In genomic region chr2:151927501-151928221, GRCh38 we compare ENCODE assay signal across 17 cellular contexts.
DNase-seq lines count a peak whose midpoint lies in the region; ATAC-seq, FAIRE-seq and TF ChIP-seq lines count a peak whose summit lies in the region.
"Had no signal": no experiment of that assay in that cellular context is flagged by ENCODE, and none has a peak within 500 bp of the region (broad histone marks: within the 10 kb centered on the region; RNA-seq: fewer than 3 reads in every experiment).

No MANE protein-coding gene starts in this region.

- TF ChIP-seq CTCF in keratinocyte (optimal IDR thresholded peaks at IDR 0.05 in 1 of 3, IDR thresholded peaks at IDR 0.05 in 1 of 3, conservative IDR thresholded peaks at IDR 0.05 in 1 of 3; ENCODE audit: extremely low read depth in 1 of 3, insufficient read depth in 2 of 3, low read length in 3 of 3), result no peak
- TF ChIP-seq CTCF in suprapubic skin (IDR thresholded peaks at IDR 0.05), result no peak

- no peak for TF ChIP-seq EP300 in suprapubic skin (IDR thresholded peaks at IDR 0.05)

- peak overlapping the region; percentile 46 for H3K4me2 ChIP-seq in keratinocyte (ENCODE audit: control insufficient read depth, extremely low read depth, insufficient read depth, low read depth, low read length)

- no peak for ATAC-seq in HG02610 (IDR thresholded peaks at IDR 0.05; ENCODE audit: unreplicated experiment)

- peak; percentile 79 for FAIRE-seq in keratinocyte (lab: Jason Lieb, UNC)
- FAIRE-seq: islet of Langerhans had no signal

- H3K4me3 ChIP-seq in keratinocyte (ENCODE audit: control insufficient read depth in 2 of 3, extremely low read depth in 1 of 3, insufficient read depth in 2 of 3, low read depth in 1 of 3, low read length in 3 of 3), result no peak overlapping the region
- H3K4me3 ChIP-seq in suprapubic skin, result no peak overlapping the region
- H3K4me3 ChIP-seq: ascending aorta, colonic mucosa, SJSA1, thyroid gland had no signal

- no peak for TF ChIP-seq POLR2A in suprapubic skin (IDR thresholded peaks at IDR 0.05)

- H3K9me3 ChIP-seq in keratinocyte (ENCODE audit: control insufficient read depth, low read depth, low read length) (no peaks in the 10 kb centered on the region), suprapubic skin (no peaks in the 10 kb centered on the region)
- H3K9me3 ChIP-seq: ascending aorta, colonic mucosa, SJSA1, thyroid gland had no signal

- WGBS in suprapubic skin, result 64% methylated on average over 7 of the region's 7 CpGs

- H3K36me3 ChIP-seq in keratinocyte (ENCODE audit: control insufficient read depth in 2 of 2, extremely low read depth in 1 of 2, insufficient read depth in 2 of 2, low read length in 2 of 2) (no peaks in the 10 kb centered on the region), suprapubic skin (no peaks in the 10 kb centered on the region)
- H3K36me3 ChIP-seq: ascending aorta, colonic mucosa, SJSA1, thyroid gland had no signal

- no peaks in the 10 kb centered on the region for H4K20me1 ChIP-seq in keratinocyte (ENCODE audit: control insufficient read depth, extremely low read depth, insufficient read depth, low read length)

- DNase-seq in HuH-7 (ENCODE audit: low spot score) (peak; percentile 17), anterior cingulate cortex (lab: John Stamatoyannopoulos, UW) (peak in 31 of 58 donors; percentile 7 to 68 (median 30)), keratinocyte (ENCODE audit: low read depth, low spot score) (no peak), suprapubic skin (ENCODE audit: low spot score in 2 of 2) (no peak), SIG-M5 treated with dmso at 0.1 percent for 504 hours (lab: John Stamatoyannopoulos, UW; ENCODE audit: unreplicated experiment) (no peak)
- DNase-seq in activated CD4-positive, alpha-beta T cell treated with anti-CD3 and anti-CD28 coated beads for 48 hours, result no peak
- DNase-seq: activated CD4-positive, CD25-positive, alpha-beta regulatory T cell treated with anti-CD3 and anti-CD28 coated beads, Interleukin-2, amount 50 U/mL, for 72 hours; activated CD8-positive, alpha-beta memory T cell treated with anti-CD3 and anti-CD28 coated beads, Interleukin-2, amount 50 U/mL, for 48 hours; colonic mucosa; IMR-90; NCI-H2227 treated with DMSO at 0.1 percent for 48 hours; stimulated activated CD4-positive, alpha-beta T cell treated with anti-CD3 and anti-CD28 coated beads, Interleukin-4, amount 100 ng/mL, for 4 hours; thyroid gland had no signal

- H3K79me2 ChIP-seq in keratinocyte (ENCODE audit: control insufficient read depth, insufficient read depth, low read length), result no peaks in the 10 kb centered on the region

- H3K9ac ChIP-seq in keratinocyte (ENCODE audit: control insufficient read depth, extremely low read depth, insufficient read depth, low read length), result peak overlapping the region; percentile 55

- H3K9me1 ChIP-seq in keratinocyte (ENCODE audit: control insufficient read depth, extremely low read depth, insufficient read depth, low read length), result no peaks in the 10 kb centered on the region

- peaks cover 21% of the 10 kb centered on the region for H3K4me1 ChIP-seq in keratinocyte (ENCODE audit: control insufficient read depth, extremely low read depth, insufficient read depth, low read length)
- peaks cover 32% of the 10 kb centered on the region for H3K4me1 ChIP-seq in suprapubic skin
- H3K4me1 ChIP-seq: colonic mucosa, SJSA1 had no signal

- H3K27me3 ChIP-seq in keratinocyte (ENCODE audit: control insufficient read depth, extremely low read depth, insufficient read depth, low read length) (no peaks in the 10 kb centered on the region), suprapubic skin (no peaks in the 10 kb centered on the region)
- H3K27me3 ChIP-seq: ascending aorta, colonic mucosa, SJSA1, thyroid gland had no signal

- dilution Hi-C loops in keratinocyte (cut with MboI; ENCODE audit: extremely low pct_ligation_motif_present, low sequenced_read_pairs), result no loop called here

- no peak overlapping the region for H2AFZ ChIP-seq in keratinocyte (ENCODE audit: control insufficient read depth, low read length)

- peak overlapping the region; percentile 70 for H3K27ac ChIP-seq in keratinocyte (ENCODE audit: control insufficient read depth, insufficient read depth, low read length)
- H3K27ac ChIP-seq in suprapubic skin, result peak overlapping the region; percentile 50
- H3K27ac ChIP-seq: ascending aorta, colonic mucosa, SJSA1, thyroid gland had no signal

Comparison
In these comparisons a context has a peak if more than half of its experiments do, and no peak if none do; other contexts are left out.
1. DNase-seq: peak in HuH-7 (single experiment) and anterior cingulate cortex (31 of 58); none in keratinocyte (single experiment), suprapubic skin (0 of 2), activated CD4-positive, alpha-beta T cell treated with anti-CD3 and anti-CD28 coated beads for 48 hours (single experiment) and SIG-M5 treated with dmso at 0.1 percent for 504 hours (single experiment).